ENCODE assay signal across 8 cellular contexts in the genomic region with DNA sequence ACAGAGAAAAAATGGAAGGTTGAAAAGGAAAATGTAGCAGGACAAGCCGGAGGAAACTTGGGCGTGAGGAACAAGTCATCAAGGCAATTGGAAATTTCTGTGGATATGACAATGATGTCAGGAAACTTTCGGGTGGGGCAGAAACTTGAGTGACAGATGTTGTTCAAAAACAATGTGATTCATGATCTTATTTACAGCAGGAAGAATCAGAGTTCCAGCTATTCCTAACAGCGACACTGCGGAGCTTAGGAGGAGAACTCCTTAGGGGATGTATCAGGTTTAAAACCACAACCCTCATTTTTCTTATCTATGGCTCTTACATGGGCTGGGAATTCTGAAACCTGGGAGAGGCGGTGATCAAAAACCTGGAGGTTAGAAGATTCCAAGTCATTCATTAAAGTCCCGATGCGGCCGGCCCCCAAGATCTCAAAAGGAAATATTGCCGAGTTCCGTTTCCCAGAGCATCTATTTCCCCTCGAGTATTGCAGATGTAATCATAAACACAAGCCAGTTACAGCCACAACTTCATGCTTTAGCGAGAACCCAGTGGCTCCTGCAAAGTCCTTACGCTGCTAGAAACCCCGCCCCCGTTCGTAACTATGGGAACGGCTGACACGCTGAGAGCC. TPM values are rescaled to one million over a fixed set of nuclear protein-coding genes. Genes with fewer than 3 reads are reported as not detected.
DNase-seq lines count a peak whose midpoint lies in the region; ATAC-seq and TF ChIP-seq lines count a peak whose summit lies in the region.

No MANE protein-coding gene starts in this region.

- peak overlapping the region; percentile 66 for H3K27ac ChIP-seq in left ventricle myocardium inferior (replicated peaks)

- intact Hi-C loops in left ventricle myocardium inferior (cut with micrococcal nuclease) (no loop called here), Right ventricle myocardium superior (cut with DNase I) (no loop called here), mucosa of descending colon (cut with DNase I, micrococcal nuclease) (no loop called here)

- peak overlapping the region; percentile 87 for H3K4me3 ChIP-seq in left ventricle myocardium inferior
- peak overlapping the region; percentile 40 to 43 for H3K4me3 ChIP-seq in cardiac fibroblast (replicated peaks in 1 of 2; ENCODE audit: low read depth in 2 of 2, low read length in 2 of 2)
- no peak overlapping the region for H3K4me3 ChIP-seq in mucosa of descending colon

- no peak for ATAC-seq in Right ventricle myocardium superior (ENCODE audit: poor library complexity)
- peak; percentile 1 for ATAC-seq in mucosa of descending colon
- ATAC-seq in HG02970 (IDR thresholded peaks at IDR 0.05; ENCODE audit: low FRiP score, unreplicated experiment): no peak

- no peaks in the 10 kb centered on the region for H3K9me3 ChIP-seq in left ventricle myocardium inferior (replicated peaks)
- no peaks in the 10 kb centered on the region for H3K9me3 ChIP-seq in mucosa of descending colon

- H3K36me3 ChIP-seq in left ventricle myocardium inferior (no peaks in the 10 kb centered on the region), mucosa of descending colon (ENCODE audit: low read depth) (no peaks in the 10 kb centered on the region)

- in situ Hi-C loops in ACHN (cut with HindIII; ENCODE audit: low pct_ligation_motif_present, low pct_unique_long_range_greater_than_20kb, low sequenced_read_pairs): no loop called here

- H3K4me1 ChIP-seq in left ventricle myocardium inferior (peaks cover 42% of the 10 kb centered on the region), mucosa of descending colon (ENCODE audit: low read depth) (peaks cover 32% of the 10 kb centered on the region)

- DNase-seq in left ventricle myocardium inferior (no peak), Right ventricle myocardium superior (no peak), cardiac fibroblast (ENCODE audit: low read depth in 2 of 2) (no peak), mucosa of descending colon (peak in 1 of 3 donors; percentile 41), NCI-H2029 (lab: John Stamatoyannopoulos, UW) (no peak), NCI-H446 (lab: John Stamatoyannopoulos, UW) (no peak), ACHN (no peak)

- no peaks in the 10 kb centered on the region for H3K27me3 ChIP-seq in left ventricle myocardium inferior (ENCODE audit: low read depth)

- TF ChIP-seq CTCF in left ventricle myocardium inferior (IDR thresholded peaks at IDR 0.05; ENCODE audit: borderline replicate concordance): no peak
- TF ChIP-seq CTCF in cardiac fibroblast (IDR thresholded peaks at IDR 0.05; ENCODE audit: low read depth, low read length): no peak
- TF ChIP-seq CTCF in mucosa of descending colon (IDR thresholded peaks at IDR 0.05): no peak

RNA-seq across cellular contexts. Expression of a gene that starts 0.7 kb away (rescaled TPM):
- 11.8 TPM for total RNA-seq in left ventricle myocardium inferior
- total RNA-seq in Right ventricle myocardium superior: 15.0 TPM
- total RNA-seq in mucosa of descending colon: 100 to 1,000 TPM in 1 of 3 donors, 10 to 100 TPM in 2; 49.6 to 164 (median 51.5) TPM
